Comparison of ENCODE assay signal across 18 cellular contexts in the genomic region with DNA sequence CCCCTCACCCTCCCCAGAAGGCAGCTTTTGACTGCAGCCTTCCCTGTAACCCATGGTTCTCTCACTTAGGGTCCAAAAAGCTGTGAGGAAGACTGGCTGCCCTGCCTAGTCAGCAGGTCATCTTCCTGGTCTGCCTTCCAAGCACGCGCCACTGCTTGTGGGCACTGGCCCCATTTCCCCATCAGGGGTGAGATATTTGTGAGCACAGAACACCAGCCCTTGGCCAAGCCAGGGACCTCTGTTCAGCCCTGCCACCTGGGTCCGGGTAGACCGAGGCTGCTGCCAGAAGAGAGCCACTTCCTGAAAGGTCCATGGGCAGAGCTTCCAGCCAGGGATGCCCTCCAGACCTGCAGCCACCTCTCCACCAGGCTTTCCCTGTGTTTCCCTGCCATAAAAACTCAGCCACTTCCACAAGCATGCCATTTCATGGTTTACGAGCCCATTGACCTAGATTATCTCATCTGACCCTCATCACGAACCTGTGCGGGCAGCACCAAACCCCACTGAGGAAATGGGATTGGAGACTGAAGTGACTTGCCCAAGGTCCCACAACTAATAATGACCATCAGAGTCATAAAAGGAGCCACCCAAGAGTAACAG. TPM values are rescaled to one million over a fixed set of nuclear protein-coding genes. Genes with fewer than 3 reads are reported as not detected.
DNase-seq lines count a peak whose midpoint lies in the region; ATAC-seq, FAIRE-seq and TF ChIP-seq lines count a peak whose summit lies in the region.
"Had no signal": no experiment of that assay in that cellular context is flagged by ENCODE, and none has a peak within 500 bp of the region (broad histone marks: within the 10 kb centered on the region; RNA-seq: fewer than 3 reads in every experiment).

No MANE protein-coding gene starts in this region.

- H4K20me1 ChIP-seq in smooth muscle cell (ENCODE audit: low read depth): no peaks in the 10 kb centered on the region

- no peaks in the 10 kb centered on the region for H3K4me1 ChIP-seq in smooth muscle cell (ENCODE audit: low read depth)
- H3K4me1 ChIP-seq: BE2C had no signal

- in situ Hi-C loops in G401 (cut with HindIII; ENCODE audit: low sequenced_read_pairs): no loop called here

- peak; percentile 69 for DNase-seq in G401 (ENCODE audit: low spot score)
- DNase-seq in cerebellar cortex (ENCODE audit: low spot score): peak; percentile 64
- DNase-seq in left colon: no peak
- DNase-seq in smooth muscle cell (lab: John Stamatoyannopoulos, UW; ENCODE audit: unreplicated experiment): no peak
- no peak for DNase-seq in left ventricle myocardium superior
- DNase-seq in immature natural killer cell: no peak
- no peak for DNase-seq in D721Med (ENCODE audit: insufficient read length, low spot score)
- DNase-seq: BE2C; Calu3; CD4-positive, alpha-beta memory T cell; DMS53; NCI-H1105; NK-92 treated with Interleukin-12 subunit alpha and Interleukin-12 subunit beta, amount 100 ng/mL, for 24 hours; Right ventricle myocardium superior had no signal

- H3K36me3 ChIP-seq in smooth muscle cell (ENCODE audit: low read depth): no peaks in the 10 kb centered on the region
- H3K36me3 ChIP-seq: BE2C had no signal

- H3F3A ChIP-seq in smooth muscle cell (ENCODE audit: low read depth): no peaks in the 10 kb centered on the region

- H3K9me3 ChIP-seq in smooth muscle cell (replicated peaks; ENCODE audit: low read depth): no peaks in the 10 kb centered on the region
- H3K9me3 ChIP-seq: BE2C had no signal

- intact Hi-C loops in left colon (cut with DNase I, micrococcal nuclease): no loop called here
- intact Hi-C loops in left ventricle myocardium superior (cut with micrococcal nuclease): no loop called here

- H3K4me1 Mint-ChIP-seq in immature natural killer cell: no peaks in the 10 kb centered on the region
- H3K4me1 Mint-ChIP-seq: CD4-positive, alpha-beta memory T cell had no signal

- H2AFZ ChIP-seq in smooth muscle cell (ENCODE audit: low read depth): no peak overlapping the region

- peak; percentile 26 for ATAC-seq in left colon
- no peak for ATAC-seq in left ventricle myocardium superior
- ATAC-seq in GM19455 (IDR thresholded peaks at IDR 0.05; ENCODE audit: unreplicated experiment): no peak

- H3K27me3 ChIP-seq in smooth muscle cell (ENCODE audit: low read depth): no peaks in the 10 kb centered on the region
- H3K27me3 ChIP-seq: BE2C had no signal

- H3K4me3 Mint-ChIP-seq in immature natural killer cell: no peak overlapping the region
- H3K4me3 Mint-ChIP-seq: CD4-positive, alpha-beta memory T cell had no signal

- no peaks in the 10 kb centered on the region for H3K79me2 ChIP-seq in smooth muscle cell (ENCODE audit: low read depth)

- H3K9ac ChIP-seq in smooth muscle cell (ENCODE audit: low read depth): no peak overlapping the region

- H3K4me2 ChIP-seq in smooth muscle cell: peak overlapping the region; percentile 17

- 70% methylated on average over 7 of the region's 7 CpGs for WGBS in smooth muscle cell (ENCODE audit: low lambda C conversion rate)

- H3K27me3 Mint-ChIP-seq in immature natural killer cell (ENCODE audit: low read depth in 3 of 3): peaks cover 3% of the 10 kb centered on the region in 3 donors

- H3K4me3 ChIP-seq in smooth muscle cell: no peak overlapping the region

- H3K36me3 Mint-ChIP-seq in immature natural killer cell: no peaks in the 10 kb centered on the region
- H3K36me3 Mint-ChIP-seq: CD4-positive, alpha-beta memory T cell had no signal

- TF ChIP-seq CTCF in smooth muscle cell (IDR thresholded peaks at IDR 0.05; ENCODE audit: borderline replicate concordance, insufficient read depth, poor library complexity, severe bottlenecking): no peak
- no peak for TF ChIP-seq CTCF in D721Med (IDR thresholded peaks at IDR 0.05; ENCODE audit: insufficient read depth, missing control alignments)

- H3K27ac ChIP-seq in smooth muscle cell (ENCODE audit: low read depth): peak overlapping the region; percentile 33

- FAIRE-seq in D721Med (lab: Jason Lieb, UNC): no peak
- FAIRE-seq: A204.1, GM12891, GM18507 had no signal

- no peak overlapping the region for H3K27ac Mint-ChIP-seq in immature natural killer cell
- H3K27ac Mint-ChIP-seq: CD4-positive, alpha-beta memory T cell had no signal

- no peaks in the 10 kb centered on the region for H3K9me3 Mint-ChIP-seq in immature natural killer cell
- H3K9me3 Mint-ChIP-seq: CD4-positive, alpha-beta memory T cell had no signal

RNA-seq across cellular contexts. Expression of a gene that starts 40.5 kb away (rescaled TPM):
- total RNA-seq in G401 (2014; rRNA removed; shearing (Covaris generic)): 0.14 and 0.92 TPM in 2 replicates
- total RNA-seq in left colon (under 1 TPM; 0.25 to 0.34 TPM), smooth muscle cell (0.36 and 1.1 TPM in 2 replicates), left ventricle myocardium superior (not detected)
- polyA plus RNA-seq in smooth muscle cell (4.9 and 6.2 TPM in 2 replicates), immature natural killer cell (not detected)
- total RNA-seq: Calu3; CD4-positive, alpha-beta memory T cell had no signal
- polyA plus RNA-seq: CD4-positive, alpha-beta memory T cell had no signal

Comparison
In these comparisons a context has a peak if more than half of its experiments do, and no peak if none do; other contexts are left out.
1. DNase-seq: peak in G401 (single experiment) and cerebellar cortex (single experiment); none in left colon (0 of 2), smooth muscle cell (single experiment), left ventricle myocardium superior (single experiment), immature natural killer cell (0 of 3) and D721Med (single experiment).